ENCODE assay signal across 8 cellular contexts in genomic region chr1:169110265-169110664, GRCh38. TPM values are rescaled to one million over a fixed set of nuclear protein-coding genes. Genes with fewer than 3 reads are reported as not detected.
DNase-seq lines count a peak whose midpoint lies in the region; ATAC-seq, FAIRE-seq and TF ChIP-seq lines count a peak whose summit lies in the region.

No MANE protein-coding gene starts in this region.

- peaks cover 4% of the 10 kb centered on the region for H3K9me3 Mint-ChIP-seq in astrocyte (ENCODE audit: unreplicated experiment)

- H3K4me3 ChIP-seq in astrocyte (ENCODE audit: insufficient read depth, low read depth, low read length) (peak overlapping the region; percentile 93), left lung (peak overlapping the region in 1 of 2 donors; percentile 64)

- no peaks in the 10 kb centered on the region for H3K27me3 Mint-ChIP-seq in astrocyte (ENCODE audit: low read depth, unreplicated experiment)

- peaks cover 14% of the 10 kb centered on the region for H3K36me3 Mint-ChIP-seq in astrocyte (ENCODE audit: low read depth, unreplicated experiment)

- H3K27ac ChIP-seq in astrocyte (ENCODE audit: low read depth, low read length) = peak overlapping the region; percentile 86
- peak overlapping the region; percentile 86 to 95 for H3K27ac ChIP-seq in left lung

- ATAC-seq in left lung = no peak
- no peak for ATAC-seq in HG03175 (IDR thresholded peaks at IDR 0.05; ENCODE audit: unreplicated experiment)

- no peak overlapping the region for H3K4me3 Mint-ChIP-seq in astrocyte (ENCODE audit: unreplicated experiment)

- FAIRE-seq in astrocyte (lab: Jason Lieb, UNC) = no peak

- H3K9ac ChIP-seq in astrocyte (ENCODE audit: low read length) = peak overlapping the region; percentile 92

- H3K27me3 ChIP-seq in astrocyte (ENCODE audit: insufficient read depth, low read length) = peaks cover under 1% of the 10 kb centered on the region
- H3K27me3 ChIP-seq in left lung = peaks cover 0 to 35% of the 10 kb centered on the region in 2 donors

- H3K4me2 ChIP-seq in astrocyte (ENCODE audit: low read length) = peak overlapping the region; percentile 97

- H3K36me3 ChIP-seq in astrocyte (ENCODE audit: insufficient read depth, low read length) (peaks cover 15% of the 10 kb centered on the region), left lung (peaks cover 0 to 17% of the 10 kb centered on the region in 2 donors)

- TF ChIP-seq CTCF in astrocyte (IDR thresholded peaks at IDR 0.05; ENCODE audit: insufficient read depth, low read depth, low read length) (no peak), left lung (IDR thresholded peaks at IDR 0.05) (no peak)

- peaks cover 11% of the 10 kb centered on the region for H4K20me1 ChIP-seq in astrocyte (ENCODE audit: insufficient read depth, low read length)

- intact Hi-C loops in left lung (cut with DNase I) = no loop called here

- peak overlapping the region; percentile 90 for H3K27ac Mint-ChIP-seq in astrocyte (ENCODE audit: unreplicated experiment)

- H3K9me3 ChIP-seq in astrocyte (ENCODE audit: insufficient read depth, low read depth, low read length) = no peaks in the 10 kb centered on the region
- H3K9me3 ChIP-seq in left lung = no peaks in the 10 kb centered on the region

- H3K79me2 ChIP-seq in astrocyte (ENCODE audit: insufficient read depth, low read length) = peaks cover 67% of the 10 kb centered on the region

- DNase-seq in NCI-H2171 treated with DMSO at 0.1 percent for 48 hours (lab: John Stamatoyannopoulos, UW) (peak; percentile 13), NCI-H2171 (lab: John Stamatoyannopoulos, UW) (no peak), astrocyte (ENCODE audit: low read depth) (no peak), left lung (no peak), superior temporal gyrus (ENCODE audit: extremely low spot score) (peak; percentile 77), NCI-H69 (lab: John Stamatoyannopoulos, UW) (no peak)
- DNase-seq in activated CD4-positive, CD25-positive, alpha-beta regulatory T cell (lab: John Stamatoyannopoulos, UW) = no peak

- H2AFZ ChIP-seq in astrocyte (ENCODE audit: low read depth, low read length) = peak overlapping the region; percentile 22

- H3K4me1 Mint-ChIP-seq in astrocyte (ENCODE audit: low read depth, unreplicated experiment) = peaks cover 61% of the 10 kb centered on the region

- peaks cover 73% of the 10 kb centered on the region for H3K4me1 ChIP-seq in astrocyte (ENCODE audit: insufficient read depth, low read length)
- H3K4me1 ChIP-seq in left lung = peaks cover 18 to 68% of the 10 kb centered on the region in 2 donors

RNA-seq across cellular contexts. Expression of gene ATP1B1, which starts 3.8 kb away (rescaled TPM):
- 56.5 and 58.3 TPM in 2 replicates for total RNA-seq in astrocyte
- 100 to 1,000 TPM; 288 to 295 TPM for total RNA-seq in left lung

Comparison
In these comparisons a context has a peak if more than half of its experiments do, and no peak if none do; other contexts are left out.
1. DNase-seq: peak in NCI-H2171 treated with DMSO at 0.1 percent for 48 hours (single experiment) and superior temporal gyrus (single experiment); none in NCI-H2171 (single experiment), astrocyte (single experiment), left lung (0 of 2), activated CD4-positive, CD25-positive, alpha-beta regulatory T cell (0 of 4) and NCI-H69 (single experiment).